Comparison of ENCODE assay signal across 14 cellular contexts in genomic region chr14:75221797-75222196, GRCh38. TPM values are rescaled to one million over a fixed set of nuclear protein-coding genes. Genes with fewer than 3 reads are reported as not detected.
DNase-seq lines count a peak whose midpoint lies in the region; ATAC-seq, FAIRE-seq and TF ChIP-seq lines count a peak whose summit lies in the region.
"Had no signal": no experiment of that assay in that cellular context is flagged by ENCODE, and none has a peak within 500 bp of the region (broad histone marks: within the 10 kb centered on the region; RNA-seq: fewer than 3 reads in every experiment).

No MANE protein-coding gene starts in this region.

- no peak for FAIRE-seq in bronchial epithelial cell (lab: Jason Lieb, UNC)

- H3K36me3 Mint-ChIP-seq in activated CD4-positive, alpha-beta T cell treated with anti-CD3 and anti-CD28 coated beads, Interleukin-2, amount 10 ng/mL, durations not matched to agents 24 days and 14 days (ENCODE audit: low read depth), result no peaks in the 10 kb centered on the region
- H3K36me3 Mint-ChIP-seq: natural killer cell had no signal

- H3K9me3 Mint-ChIP-seq in activated CD4-positive, alpha-beta T cell treated with anti-CD3 and anti-CD28 coated beads, Interleukin-2, amount 10 ng/mL, durations not matched to agents 24 days and 14 days, result no peaks in the 10 kb centered on the region
- H3K9me3 Mint-ChIP-seq: natural killer cell; stimulated activated naive CD8-positive, alpha-beta T cell treated with anti-CD3 and anti-CD28 coated beads, Interleukin-15, Interleukin-2, amounts not matched to agents 100 ng/mL and 50 ng/mL, for 24 hours had no signal

- no peaks in the 10 kb centered on the region for H3K79me2 ChIP-seq in osteoblast (ENCODE audit: insufficient read depth, low read length)

- H3K36me3 ChIP-seq in bronchial epithelial cell (ENCODE audit: control insufficient read depth, insufficient read depth, low read length), result no peaks in the 10 kb centered on the region
- H3K36me3 ChIP-seq in osteoblast (ENCODE audit: insufficient read depth, low read length), result no peaks in the 10 kb centered on the region
- H3K36me3 ChIP-seq: right atrium auricular region had no signal

- peaks cover 13% of the 10 kb centered on the region for H3K27me3 Mint-ChIP-seq in activated CD4-positive, alpha-beta T cell treated with anti-CD3 and anti-CD28 coated beads, Interleukin-2, amount 10 ng/mL, durations not matched to agents 24 days and 14 days
- H3K27me3 Mint-ChIP-seq: stimulated activated naive CD8-positive, alpha-beta T cell treated with anti-CD3 and anti-CD28 coated beads, Interleukin-15, Interleukin-2, amounts not matched to agents 100 ng/mL and 50 ng/mL, for 24 hours had no signal

- H3K27ac ChIP-seq in osteoblast (ENCODE audit: low read depth, low read length), result peak overlapping the region; percentile 70
- H3K27ac ChIP-seq: right atrium auricular region had no signal

- H3K4me3 ChIP-seq in bronchial epithelial cell (ENCODE audit: low read depth, low read length) (no peak overlapping the region), osteoblast (ENCODE audit: insufficient read depth, low read length) (peak overlapping the region; percentile 18)
- H3K4me3 ChIP-seq: right atrium auricular region had no signal

- H2AFZ ChIP-seq in osteoblast (ENCODE audit: low read length), result peak overlapping the region; percentile 58

- no peak overlapping the region for H3K27ac Mint-ChIP-seq in activated CD4-positive, alpha-beta T cell treated with anti-CD3 and anti-CD28 coated beads, Interleukin-2, amount 10 ng/mL, durations not matched to agents 24 days and 14 days
- H3K27ac Mint-ChIP-seq: natural killer cell; stimulated activated naive CD8-positive, alpha-beta T cell treated with anti-CD3 and anti-CD28 coated beads, Interleukin-15, Interleukin-2, amounts not matched to agents 100 ng/mL and 50 ng/mL, for 24 hours had no signal

- DNase-seq in HPDE6-E6E7 (ENCODE audit: extremely low spot score), result peak; percentile 91
- DNase-seq in bronchial epithelial cell (ENCODE audit: low read depth), result peak; percentile 83
- no peak for DNase-seq in osteoblast (ENCODE audit: insufficient read length, low spot score, missing footprints)
- DNase-seq in Right ventricle myocardium inferior (ENCODE audit: missing footprints), result no peak
- no peak for DNase-seq in activated CD4-positive, alpha-beta T cell treated with anti-CD3 and anti-CD28 coated beads, Interleukin-2, amount 10 ng/mL, durations not matched to agents 24 days and 14 days
- no peak for DNase-seq in NCI-H2171 (lab: John Stamatoyannopoulos, UW)
- DNase-seq: DND-41, natural killer cell, NCI-H526, T-helper 9 cell had no signal

- H3K4me3 Mint-ChIP-seq in activated CD4-positive, alpha-beta T cell treated with anti-CD3 and anti-CD28 coated beads, Interleukin-2, amount 10 ng/mL, durations not matched to agents 24 days and 14 days, result no peak overlapping the region
- H3K4me3 Mint-ChIP-seq: natural killer cell; stimulated activated naive CD8-positive, alpha-beta T cell treated with anti-CD3 and anti-CD28 coated beads, Interleukin-15, Interleukin-2, amounts not matched to agents 100 ng/mL and 50 ng/mL, for 24 hours had no signal

- ATAC-seq in GM18868 (IDR thresholded peaks at IDR 0.05; ENCODE audit: unreplicated experiment) (peak; percentile 22), Right ventricle myocardium inferior (no peak), HG03439 (IDR thresholded peaks at IDR 0.05; ENCODE audit: unreplicated experiment) (no peak)

- H3K27me3 ChIP-seq in bronchial epithelial cell (ENCODE audit: control insufficient read depth, insufficient read depth, low read length) (no peaks in the 10 kb centered on the region), osteoblast (ENCODE audit: insufficient read depth, low read length) (no peaks in the 10 kb centered on the region)
- H3K27me3 ChIP-seq: right atrium auricular region had no signal

- TF ChIP-seq CTCF in bronchial epithelial cell (IDR thresholded peaks at IDR 0.05; ENCODE audit: insufficient read depth, low read length, severe bottlenecking) (no peak), osteoblast (IDR thresholded peaks at IDR 0.05; ENCODE audit: extremely low read depth, low read depth, low read length) (no peak)

- H4K20me1 ChIP-seq in osteoblast (ENCODE audit: insufficient read depth, low read length), result no peaks in the 10 kb centered on the region

- no peaks in the 10 kb centered on the region for H3K9me3 ChIP-seq in osteoblast (ENCODE audit: low read depth, low read length)
- H3K9me3 ChIP-seq: right atrium auricular region had no signal

- intact Hi-C loops in Right ventricle myocardium inferior (cut with DNase I), result no loop called here
- intact Hi-C loops in activated CD4-positive, alpha-beta T cell treated with anti-CD3 and anti-CD28 coated beads, Interleukin-2, amount 10 ng/mL, durations not matched to agents 24 days and 14 days (cut with micrococcal nuclease), result no loop called here

- H3K4me2 ChIP-seq in osteoblast (ENCODE audit: insufficient read depth, low read length), result peak overlapping the region; percentile 64

- peaks cover 12% of the 10 kb centered on the region for H3K4me1 Mint-ChIP-seq in activated CD4-positive, alpha-beta T cell treated with anti-CD3 and anti-CD28 coated beads, Interleukin-2, amount 10 ng/mL, durations not matched to agents 24 days and 14 days

- peaks cover 18% of the 10 kb centered on the region for H3K4me1 ChIP-seq in osteoblast (ENCODE audit: insufficient read depth, low read length)
- H3K4me1 ChIP-seq: right atrium auricular region had no signal

RNA-seq across cellular contexts. Expression of gene TMED10, which starts 45.4 kb away (rescaled TPM):
- total RNA-seq in bronchial epithelial cell (244 and 363 TPM in 2 replicates), osteoblast (306 and 314 TPM in 2 replicates), Right ventricle myocardium inferior (280 TPM)
- total RNA-seq in activated CD4-positive, alpha-beta T cell treated with anti-CD3 and anti-CD28 coated beads, Interleukin-2, amount 10 ng/mL, durations not matched to agents 24 days and 14 days, result 192 and 200 TPM in 2 replicates

RNA-seq across cellular contexts. Expression of gene FOS, which starts 56.8 kb away (rescaled TPM):
- total RNA-seq in bronchial epithelial cell (131 and 143 TPM in 2 replicates), osteoblast (42.3 and 63.6 TPM in 2 replicates), Right ventricle myocardium inferior (9.5 TPM)
- total RNA-seq in activated CD4-positive, alpha-beta T cell treated with anti-CD3 and anti-CD28 coated beads, Interleukin-2, amount 10 ng/mL, durations not matched to agents 24 days and 14 days, result 26.5 and 29.6 TPM in 2 replicates

Comparison
In these comparisons a context has a peak if more than half of its experiments do, and no peak if none do; other contexts are left out.
1. DNase-seq: peak in HPDE6-E6E7 (single experiment) and bronchial epithelial cell (single experiment); none in osteoblast (single experiment), Right ventricle myocardium inferior (single experiment), activated CD4-positive, alpha-beta T cell treated with anti-CD3 and anti-CD28 coated beads, Interleukin-2, amount 10 ng/mL, durations not matched to agents 24 days and 14 days (single experiment) and NCI-H2171 (single experiment).